Comparison of ENCODE assay signal across 2 cellular contexts in the genomic region with DNA sequence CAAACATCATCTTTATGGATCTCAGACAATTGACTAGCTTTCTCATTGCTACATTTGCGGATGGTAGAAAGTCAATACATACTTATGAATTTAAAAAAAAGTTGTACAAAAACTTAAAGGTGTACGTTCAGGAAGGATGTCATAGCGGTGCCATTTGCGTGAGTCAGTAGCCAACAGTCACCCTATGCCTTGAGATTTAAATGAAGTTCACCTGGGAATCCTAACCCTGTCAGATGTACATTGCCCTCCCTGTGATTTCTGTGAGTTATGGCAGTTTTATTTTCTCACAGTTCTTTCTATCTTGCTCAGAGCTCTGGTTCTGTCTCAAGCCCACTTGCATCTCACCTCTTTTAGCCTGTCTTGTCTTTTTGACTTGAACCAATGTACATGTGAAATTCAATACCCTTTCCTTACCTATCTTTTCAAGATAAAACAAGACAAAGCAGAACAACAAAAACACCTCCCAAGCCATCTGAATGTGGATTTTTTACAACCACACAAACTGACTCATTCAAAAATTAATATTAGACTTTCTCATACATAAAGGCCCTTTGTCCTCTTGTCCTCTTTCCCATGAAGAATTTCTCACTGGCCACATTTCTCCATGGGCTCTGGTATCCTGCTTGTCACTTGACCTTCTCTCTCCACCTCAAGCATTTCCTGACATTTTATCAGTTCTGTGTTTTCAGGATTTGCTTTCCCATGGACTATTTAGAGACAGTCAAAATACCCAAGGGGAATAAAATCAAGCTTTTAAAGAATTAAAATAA.
A peak's percentile ranks its signal among the peaks of the same experiment; 100 is the strongest.
TF ChIP-seq lines count a peak whose summit lies in the region.

No MANE protein-coding gene starts in this region.

TF ChIP-seq in SK-N-SH, 30 proteins besides CTCF, POLR2A, EP300 and RAD21 (continued from another document):
- TF ChIP-seq TCF12 (IDR thresholded peaks at IDR 0.05): 0 out of 2 replicates have a peak, but pooled peaks have one; percentile 5
- no peak for TF ChIP-seq SIN3A (IDR thresholded peaks at IDR 0.05; ENCODE audit: borderline replicate concordance, low read depth, low read length)
- peak; percentile 62; the same call in 1 of the 2 replicates for TF ChIP-seq RXRA (IDR thresholded peaks at IDR 0.05; ENCODE audit: borderline replicate concordance, low read depth)
- no peak for TF ChIP-seq NRF1 (IDR thresholded peaks at IDR 0.05; ENCODE audit: low read depth, low read length)
- TF ChIP-seq, protein P1, sequence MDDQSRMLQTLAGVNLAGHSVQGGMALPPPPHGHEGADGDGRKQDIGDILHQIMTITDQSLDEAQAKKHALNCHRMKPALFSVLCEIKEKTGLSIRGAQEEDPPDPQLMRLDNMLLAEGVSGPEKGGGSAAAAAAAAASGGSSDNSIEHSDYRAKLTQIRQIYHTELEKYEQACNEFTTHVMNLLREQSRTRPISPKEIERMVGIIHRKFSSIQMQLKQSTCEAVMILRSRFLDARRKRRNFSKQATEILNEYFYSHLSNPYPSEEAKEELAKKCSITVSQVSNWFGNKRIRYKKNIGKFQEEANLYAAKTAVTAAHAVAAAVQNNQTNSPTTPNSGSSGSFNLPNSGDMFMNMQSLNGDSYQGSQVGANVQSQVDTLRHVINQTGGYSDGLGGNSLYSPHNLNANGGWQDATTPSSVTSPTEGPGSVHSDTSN (IDR thresholded peaks at IDR 0.05): 0 out of 2 replicates have a peak, but pooled peaks have one; percentile 13

TF ChIP-seq in SK-N-SH treated with all-trans-retinoic acid at 6 μM for 48 hours, 23 proteins besides CTCF, POLR2A, EP300 and RAD21 (continued from another document):
- TF ChIP-seq CREB5 (CRISPR knock-in tag; IDR thresholded peaks at IDR 0.05; ENCODE audit: low read depth) (no peak), PPARA (CRISPR knock-in tag; IDR thresholded peaks at IDR 0.05; ENCODE audit: borderline replicate concordance) (no peak), ZNF8 (CRISPR knock-in tag; IDR thresholded peaks at IDR 0.05) (no peak), ESRRG (CRISPR knock-in tag; IDR thresholded peaks at IDR 0.05) (no peak), BACH2 (CRISPR knock-in tag; IDR thresholded peaks at IDR 0.05; ENCODE audit: borderline replicate concordance) (no peak), RARB (CRISPR knock-in tag; IDR thresholded peaks at IDR 0.05) (no peak), GLIS3 (CRISPR knock-in tag; IDR thresholded peaks at IDR 0.05) (no peak)
